Comparison of ENCODE assay signal across 1 cellular context in genomic region chr17:68820825-68821481, GRCh38.
A peak's percentile ranks its signal among the peaks of the same experiment; 100 is the strongest.
TF ChIP-seq lines count a peak whose summit lies in the region.

No MANE protein-coding gene starts in this region.

TF ChIP-seq in HepG2, 621 proteins besides CTCF, POLR2A, EP300 and RAD21 (continued from another document and continues in another):
- TF ChIP-seq PTBP1 (IDR thresholded peaks at IDR 0.05; ENCODE audit: low read depth, low read length, poor library complexity, severe bottlenecking) = no peak
- TF ChIP-seq SRF (IDR thresholded peaks at IDR 0.05; ENCODE audit: low read depth, low read length) = 0 out of 2 replicates have a peak, but pooled peaks have one; percentile 27
- TF ChIP-seq AKNA (CRISPR knock-in tag; IDR thresholded peaks at IDR 0.05; ENCODE audit: borderline replicate concordance) = no peak
- no peak for TF ChIP-seq NFYC (CRISPR knock-in tag; IDR thresholded peaks at IDR 0.05)
- TF ChIP-seq HMGA1 (CRISPR knock-in tag; conservative IDR thresholded peaks at IDR 0.05) = no peak
- 0 out of 2 replicates have a peak, but pooled peaks have one; percentile 14 for TF ChIP-seq ZBTB21 (CRISPR knock-in tag; IDR thresholded peaks at IDR 0.05)
- TF ChIP-seq TRIM22 (IDR thresholded peaks at IDR 0.05) = no peak
- TF ChIP-seq FLYWCH1 (CRISPR knock-in tag; IDR thresholded peaks at IDR 0.05) = no peak
- TF ChIP-seq IRF1 (CRISPR knock-in tag; IDR thresholded peaks at IDR 0.05; ENCODE audit: low read depth) = no peak
- no peak for TF ChIP-seq RBM22 (optimal IDR thresholded peaks at IDR 0.05; ENCODE audit: low read length)
- no peak for TF ChIP-seq AGO2 (optimal IDR thresholded peaks at IDR 0.05; ENCODE audit: low read depth, low read length)
- TF ChIP-seq ZNF446 (CRISPR knock-in tag; IDR thresholded peaks at IDR 0.05) = peak; percentile 78; the same call in 1 of the 2 replicates
- no peak; the same call in 1 of the 2 replicates for TF ChIP-seq ZNF800 (CRISPR knock-in tag; IDR thresholded peaks at IDR 0.05)
- peak; percentile 30; the same call in 1 of the 2 replicates for TF ChIP-seq HOXA5 (CRISPR knock-in tag; IDR thresholded peaks at IDR 0.05)
- TF ChIP-seq RFXANK (CRISPR knock-in tag; IDR thresholded peaks at IDR 0.05) = no peak
- 0 out of 2 replicates have a peak, but pooled peaks have one; percentile 60 for TF ChIP-seq ZSCAN22 (CRISPR knock-in tag; IDR thresholded peaks at IDR 0.05)
- TF ChIP-seq RERE (CRISPR knock-in tag; IDR thresholded peaks at IDR 0.05; ENCODE audit: low read depth) = no peak
- TF ChIP-seq ARID5B (CRISPR knock-in tag; IDR thresholded peaks at IDR 0.05) = peak; percentile 95
- no peak for TF ChIP-seq RARG (CRISPR knock-in tag; IDR thresholded peaks at IDR 0.05; ENCODE audit: low read depth)
- no peak for TF ChIP-seq ZNF879 (CRISPR knock-in tag; IDR thresholded peaks at IDR 0.05)
- no peak for TF ChIP-seq ARNT (IDR thresholded peaks at IDR 0.05)
- no peak for TF ChIP-seq PCBP2 (optimal IDR thresholded peaks at IDR 0.05; ENCODE audit: low read depth, low read length, poor library complexity, severe bottlenecking)
- TF ChIP-seq TRIM24 (CRISPR knock-in tag; IDR thresholded peaks at IDR 0.05) = peak; percentile 52; the same call in 1 of the 2 replicates
- TF ChIP-seq HNRNPUL1 (IDR thresholded peaks at IDR 0.05; ENCODE audit: low read depth, low read length) = no peak
- peak; percentile 55; the same call in 1 of the 2 replicates for TF ChIP-seq ZSCAN25 (CRISPR knock-in tag; IDR thresholded peaks at IDR 0.05)
- peak; percentile 57 for TF ChIP-seq IKZF4 (CRISPR knock-in tag; IDR thresholded peaks at IDR 0.05; ENCODE audit: borderline replicate concordance, low read depth, not compliant biosample characterization)
- peak; percentile 84; the same call in 1 of the 2 replicates for TF ChIP-seq ZNF788 (CRISPR knock-in tag; IDR thresholded peaks at IDR 0.05; ENCODE audit: borderline replicate concordance)
- no peak for TF ChIP-seq PRDM4 (CRISPR knock-in tag; IDR thresholded peaks at IDR 0.05; ENCODE audit: borderline replicate concordance)
- peak; percentile 85 for TF ChIP-seq MEF2D (CRISPR knock-in tag; IDR thresholded peaks at IDR 0.05)
- no peak for TF ChIP-seq BRCA1 (CRISPR knock-in tag; IDR thresholded peaks at IDR 0.05)
- TF ChIP-seq ZGPAT (CRISPR knock-in tag; IDR thresholded peaks at IDR 0.05) = peak; percentile 94
